In the genomic region with DNA sequence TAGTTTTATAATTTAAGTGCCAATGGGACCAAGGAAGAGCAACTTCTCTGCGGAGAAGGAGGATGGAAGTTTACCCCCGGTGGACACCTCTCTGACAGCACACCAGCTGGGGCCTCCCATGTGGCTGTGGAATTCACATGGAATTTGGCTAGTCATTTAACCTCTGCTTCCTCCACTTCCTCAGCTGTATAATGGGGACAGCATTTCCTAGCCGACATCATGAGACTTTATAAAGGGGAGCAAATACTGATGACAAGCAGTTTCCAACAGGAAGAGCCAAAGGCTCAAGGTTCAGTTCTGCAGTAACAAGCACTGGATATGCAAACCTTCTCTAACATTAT, we compare ENCODE assay signal across 2 cellular contexts.
TF ChIP-seq lines count a peak whose summit lies in the region.

No MANE protein-coding gene starts in this region.

TF ChIP-seq in A549, 52 proteins besides CTCF, POLR2A, EP300 and RAD21 (continued from another document):
- TF ChIP-seq, protein P1, sequence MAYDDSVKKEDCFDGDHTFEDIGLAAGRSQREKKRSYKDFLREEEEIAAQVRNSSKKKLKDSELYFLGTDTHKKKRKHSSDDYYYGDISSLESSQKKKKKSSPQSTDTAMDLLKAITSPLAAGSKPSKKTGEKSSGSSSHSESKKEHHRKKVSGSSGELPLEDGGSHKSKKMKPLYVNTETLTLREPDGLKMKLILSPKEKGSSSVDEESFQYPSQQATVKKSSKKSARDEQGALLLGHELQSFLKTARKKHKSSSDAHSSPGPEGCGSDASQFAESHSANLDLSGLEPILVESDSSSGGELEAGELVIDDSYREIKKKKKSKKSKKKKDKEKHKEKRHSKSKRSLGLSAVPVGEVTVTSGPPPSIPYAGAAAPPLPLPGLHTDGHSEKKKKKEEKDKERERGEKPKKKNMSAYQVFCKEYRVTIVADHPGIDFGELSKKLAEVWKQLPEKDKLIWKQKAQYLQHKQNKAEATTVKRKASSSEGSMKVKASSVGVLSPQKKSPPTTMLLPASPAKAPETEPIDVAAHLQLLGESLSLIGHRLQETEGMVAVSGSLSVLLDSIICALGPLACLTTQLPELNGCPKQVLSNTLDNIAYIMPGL (CRISPR knock-in tag; IDR thresholded peaks at IDR 0.05; ENCODE audit: borderline replicate concordance): no peak
- 0 out of 2 replicates have a peak, but pooled peaks have one; percentile 26 for TF ChIP-seq HDAC2 (IDR thresholded peaks at IDR 0.05)
- no peak for TF ChIP-seq JUN (IDR thresholded peaks at IDR 0.05)
- TF ChIP-seq KDM1A (IDR thresholded peaks at IDR 0.05; ENCODE audit: low read depth): 0 out of 2 replicates have a peak, but pooled peaks have one; percentile 37
- no peak for TF ChIP-seq HEYL (CRISPR knock-in tag; IDR thresholded peaks at IDR 0.05)
- no peak for TF ChIP-seq MYC (IDR thresholded peaks at IDR 0.05; ENCODE audit: borderline replicate concordance, low read length)
- no peak for TF ChIP-seq SMC3 (IDR thresholded peaks at IDR 0.05)

TF ChIP-seq in GM23338, 12 proteins besides CTCF, POLR2A, EP300 and RAD21 (continued from another document):
- TF ChIP-seq, protein P2, sequence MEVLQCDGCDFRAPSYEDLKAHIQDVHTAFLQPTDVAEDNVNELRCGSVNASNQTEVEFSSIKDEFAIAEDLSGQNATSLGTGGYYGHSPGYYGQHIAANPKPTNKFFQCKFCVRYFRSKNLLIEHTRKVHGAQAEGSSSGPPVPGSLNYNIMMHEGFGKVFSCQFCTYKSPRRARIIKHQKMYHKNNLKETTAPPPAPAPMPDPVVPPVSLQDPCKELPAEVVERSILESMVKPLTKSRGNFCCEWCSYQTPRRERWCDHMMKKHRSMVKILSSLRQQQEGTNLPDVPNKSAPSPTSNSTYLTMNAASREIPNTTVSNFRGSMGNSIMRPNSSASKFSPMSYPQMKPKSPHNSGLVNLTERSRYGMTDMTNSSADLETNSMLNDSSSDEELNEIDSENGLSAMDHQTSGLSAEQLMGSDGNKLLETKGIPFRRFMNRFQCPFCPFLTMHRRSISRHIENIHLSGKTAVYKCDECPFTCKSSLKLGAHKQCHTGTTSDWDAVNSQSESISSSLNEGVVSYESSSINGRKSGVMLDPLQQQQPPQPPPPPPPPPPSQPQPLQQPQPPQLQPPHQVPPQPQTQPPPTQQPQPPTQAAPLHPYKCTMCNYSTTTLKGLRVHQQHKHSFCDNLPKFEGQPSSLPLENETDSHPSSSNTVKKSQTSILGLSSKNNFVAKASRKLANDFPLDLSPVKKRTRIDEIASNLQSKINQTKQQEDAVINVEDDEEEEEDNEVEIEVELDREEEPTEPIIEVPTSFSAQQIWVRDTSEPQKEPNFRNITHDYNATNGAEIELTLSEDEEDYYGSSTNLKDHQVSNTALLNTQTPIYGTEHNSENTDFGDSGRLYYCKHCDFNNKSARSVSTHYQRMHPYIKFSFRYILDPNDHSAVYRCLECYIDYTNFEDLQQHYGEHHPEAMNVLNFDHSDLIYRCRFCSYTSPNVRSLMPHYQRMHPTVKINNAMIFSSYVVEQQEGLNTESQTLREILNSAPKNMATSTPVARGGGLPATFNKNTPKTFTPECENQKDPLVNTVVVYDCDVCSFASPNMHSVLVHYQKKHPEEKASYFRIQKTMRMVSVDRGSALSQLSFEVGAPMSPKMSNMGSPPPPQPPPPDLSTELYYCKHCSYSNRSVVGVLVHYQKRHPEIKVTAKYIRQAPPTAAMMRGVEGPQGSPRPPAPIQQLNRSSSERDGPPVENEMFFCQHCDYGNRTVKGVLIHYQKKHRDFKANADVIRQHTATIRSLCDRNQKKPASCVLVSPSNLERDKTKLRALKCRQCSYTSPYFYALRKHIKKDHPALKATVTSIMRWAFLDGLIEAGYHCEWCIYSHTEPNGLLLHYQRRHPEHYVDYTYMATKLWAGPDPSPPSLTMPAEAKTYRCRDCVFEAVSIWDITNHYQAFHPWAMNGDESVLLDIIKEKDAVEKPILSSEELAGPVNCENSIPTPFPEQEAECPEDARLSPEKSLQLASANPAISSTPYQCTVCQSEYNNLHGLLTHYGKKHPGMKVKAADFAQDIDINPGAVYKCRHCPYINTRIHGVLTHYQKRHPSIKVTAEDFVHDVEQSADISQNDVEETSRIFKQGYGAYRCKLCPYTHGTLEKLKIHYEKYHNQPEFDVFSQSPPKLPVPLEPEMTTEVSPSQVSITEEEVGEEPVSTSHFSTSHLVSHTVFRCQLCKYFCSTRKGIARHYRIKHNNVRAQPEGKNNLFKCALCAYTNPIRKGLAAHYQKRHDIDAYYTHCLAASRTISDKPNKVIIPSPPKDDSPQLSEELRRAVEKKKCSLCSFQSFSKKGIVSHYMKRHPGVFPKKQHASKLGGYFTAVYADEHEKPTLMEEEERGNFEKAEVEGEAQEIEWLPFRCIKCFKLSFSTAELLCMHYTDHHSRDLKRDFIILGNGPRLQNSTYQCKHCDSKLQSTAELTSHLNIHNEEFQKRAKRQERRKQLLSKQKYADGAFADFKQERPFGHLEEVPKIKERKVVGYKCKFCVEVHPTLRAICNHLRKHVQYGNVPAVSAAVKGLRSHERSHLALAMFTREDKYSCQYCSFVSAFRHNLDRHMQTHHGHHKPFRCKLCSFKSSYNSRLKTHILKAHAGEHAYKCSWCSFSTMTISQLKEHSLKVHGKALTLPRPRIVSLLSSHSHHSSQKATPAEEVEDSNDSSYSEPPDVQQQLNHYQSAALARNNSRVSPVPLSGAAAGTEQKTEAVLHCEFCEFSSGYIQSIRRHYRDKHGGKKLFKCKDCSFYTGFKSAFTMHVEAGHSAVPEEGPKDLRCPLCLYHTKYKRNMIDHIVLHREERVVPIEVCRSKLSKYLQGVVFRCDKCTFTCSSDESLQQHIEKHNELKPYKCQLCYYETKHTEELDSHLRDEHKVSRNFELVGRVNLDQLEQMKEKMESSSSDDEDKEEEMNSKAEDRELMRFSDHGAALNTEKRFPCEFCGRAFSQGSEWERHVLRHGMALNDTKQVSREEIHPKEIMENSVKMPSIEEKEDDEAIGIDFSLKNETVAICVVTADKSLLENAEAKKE (CRISPR knock-in tag; IDR thresholded peaks at IDR 0.05): no peak
- TF ChIP-seq POLR2AphosphoS5 (IDR thresholded peaks at IDR 0.05; ENCODE audit: low read depth) (no peak), JUNB (IDR thresholded peaks at IDR 0.05; ENCODE audit: unreplicated experiment) (no peak), EZH2phosphoT487 (IDR thresholded peaks at IDR 0.05; ENCODE audit: unreplicated experiment) (no peak)
